Comparison of ENCODE assay signal across 1 cellular context in genomic region chr17:19646788-19647696, GRCh38.
TF ChIP-seq lines count a peak whose summit lies in the region.

No MANE protein-coding gene starts in this region.

TF ChIP-seq in HEK293, 187 proteins besides CTCF, POLR2A, EP300 and RAD21 (continued from another document):
- 0 out of 2 replicates have a peak, but pooled peaks have one; percentile 39 for TF ChIP-seq INSM2 (tag by site-specific recombination; IDR thresholded peaks at IDR 0.05)
- TF ChIP-seq ZNF223 (tag by site-specific recombination; IDR thresholded peaks at IDR 0.05) = peak; percentile 66; the same call in 1 of the 2 replicates
- TF ChIP-seq SP2 (tag by site-specific recombination; IDR thresholded peaks at IDR 0.05) = 0 out of 2 replicates have a peak, but pooled peaks have one; percentile 5
- no peak for TF ChIP-seq ZNF302 (tag by site-specific recombination; IDR thresholded peaks at IDR 0.05; ENCODE audit: low read depth)
- peak; percentile 29; the same call in 1 of the 2 replicates for TF ChIP-seq IKZF3 (tag by site-specific recombination; IDR thresholded peaks at IDR 0.05)
- peak; percentile 66; the same call in 1 of the 2 replicates for TF ChIP-seq ZNF843 (tag by site-specific recombination; IDR thresholded peaks at IDR 0.05)
- TF ChIP-seq ZNF366 (tag by site-specific recombination; conservative IDR thresholded peaks at IDR 0.05) = peak; percentile 66
- 0 out of 2 replicates have a peak, but pooled peaks have one; percentile 30 for TF ChIP-seq BCL11A (tag by site-specific recombination; IDR thresholded peaks at IDR 0.05; ENCODE audit: low read depth)
- TF ChIP-seq ZNF571 (tag by site-specific recombination; IDR thresholded peaks at IDR 0.05) = no peak
- TF ChIP-seq ZNF341 (tag by site-specific recombination; IDR thresholded peaks at IDR 0.05; ENCODE audit: low read depth) = peak; percentile 73
- peak; percentile 82 for TF ChIP-seq WT1 (tag by site-specific recombination; IDR thresholded peaks at IDR 0.05)
TF ChIP-seq in HEK293: peak in this region for 21.
